2 cellular contexts compared by ENCODE assay signal in genomic region chr17:46057366-46057765, GRCh38.
TF ChIP-seq lines count a peak whose summit lies in the region.

No MANE protein-coding gene starts in this region.

TF ChIP-seq in SK-N-SH, 30 proteins besides CTCF, POLR2A, EP300 and RAD21 (continued from another document):
- no peak for TF ChIP-seq ZBTB33 (IDR thresholded peaks at IDR 0.05; ENCODE audit: borderline replicate concordance, low read depth)
- no peak for TF ChIP-seq FOXJ3 (CRISPR knock-in tag; IDR thresholded peaks at IDR 0.05)
- TF ChIP-seq JUND (IDR thresholded peaks at IDR 0.05), result no peak
- no peak for TF ChIP-seq IRF3 (IDR thresholded peaks at IDR 0.05; ENCODE audit: low read depth, low read length)
- TF ChIP-seq SIN3A (IDR thresholded peaks at IDR 0.05; ENCODE audit: borderline replicate concordance, low read depth, low read length), result no peak
- TF ChIP-seq ELF1 (IDR thresholded peaks at IDR 0.05), result no peak
- no peak for TF ChIP-seq MEF2A (IDR thresholded peaks at IDR 0.05; ENCODE audit: borderline replicate concordance, low read depth)
- no peak for TF ChIP-seq GATA2 (CRISPR knock-in tag; IDR thresholded peaks at IDR 0.05)
- TF ChIP-seq USF2 (IDR thresholded peaks at IDR 0.05; ENCODE audit: borderline replicate concordance, low read depth, low read length), result no peak
- TF ChIP-seq NRF1 (IDR thresholded peaks at IDR 0.05; ENCODE audit: low read depth, low read length), result no peak
- TF ChIP-seq GABPA (IDR thresholded peaks at IDR 0.05; ENCODE audit: low read depth), result no peak

TF ChIP-seq in SK-N-SH treated with all-trans-retinoic acid at 6 μM for 48 hours, 23 proteins besides CTCF, POLR2A, EP300 and RAD21 (continued from another document):
- TF ChIP-seq ARNTL (CRISPR knock-in tag; IDR thresholded peaks at IDR 0.05; ENCODE audit: borderline replicate concordance, low read depth) (no peak), RARB (CRISPR knock-in tag; IDR thresholded peaks at IDR 0.05) (no peak), CSRNP3 (CRISPR knock-in tag; IDR thresholded peaks at IDR 0.05) (no peak), TOX (CRISPR knock-in tag; IDR thresholded peaks at IDR 0.05; ENCODE audit: borderline replicate concordance) (no peak), POU6F1 (CRISPR knock-in tag; IDR thresholded peaks at IDR 0.05; ENCODE audit: borderline replicate concordance, low read depth) (no peak), CSDC2 (CRISPR knock-in tag; IDR thresholded peaks at IDR 0.05) (no peak), ZFP30 (CRISPR knock-in tag; IDR thresholded peaks at IDR 0.05) (no peak), PPARA (CRISPR knock-in tag; IDR thresholded peaks at IDR 0.05; ENCODE audit: borderline replicate concordance) (no peak)
